18 cellular contexts compared by ENCODE assay signal in the genomic region with DNA sequence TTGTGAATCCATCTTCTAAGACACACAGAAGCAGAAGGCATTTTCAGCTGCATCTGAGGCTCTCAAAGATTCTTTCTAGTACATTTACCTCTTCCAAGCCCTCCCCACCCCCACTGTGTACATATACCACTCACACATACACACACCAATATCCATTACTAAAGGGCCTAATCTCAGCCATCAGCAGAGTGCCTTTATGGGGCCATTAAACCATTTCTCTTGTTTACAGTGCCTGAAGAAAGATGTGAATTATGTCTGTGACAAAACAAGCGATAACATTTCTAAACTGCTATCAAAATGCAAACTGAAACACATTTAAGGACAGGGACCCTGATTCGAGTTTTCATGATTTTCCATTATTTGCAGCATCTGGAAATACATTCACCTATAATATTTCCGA. TPM values are rescaled to one million over a fixed set of nuclear protein-coding genes. Genes with fewer than 3 reads are reported as not detected.
DNase-seq lines count a peak whose midpoint lies in the region; ATAC-seq and TF ChIP-seq lines count a peak whose summit lies in the region.
"Had no signal": no experiment of that assay in that cellular context is flagged by ENCODE, and none has a peak within 500 bp of the region (broad histone marks: within the 10 kb centered on the region; RNA-seq: fewer than 3 reads in every experiment).

No MANE protein-coding gene starts in this region.

- H3K27ac ChIP-seq in hepatocyte (peak overlapping the region; percentile 11), upper lobe of left lung (peak overlapping the region in 1 of 4 donors; percentile 13)
- H3K27ac ChIP-seq: tibial artery had no signal

- DNase-seq in DMS153 (lab: John Stamatoyannopoulos, UW) (peak; percentile 74), LNCaP clone FGC (ENCODE audit: low read depth) (peak; percentile 84), NCI-H2227 (lab: John Stamatoyannopoulos, UW; ENCODE audit: unreplicated experiment) (peak; percentile 15), hepatocyte (ENCODE audit: low spot score) (peak; percentile 63), upper lobe of left lung (no peak), AG20443 (ENCODE audit: low spot score) (no peak), retina (no peak)
- DNase-seq: ACHN; activated CD8-positive, alpha-beta T cell treated with anti-CD3 and anti-CD28 coated beads for 36 hours; activated naive CD4-positive, alpha-beta T cell treated with anti-CD3 and anti-CD28 coated beads, Interleukin-2, amount 50 U/mL, for 16 hours; activated T-cell treated with anti-CD3 and anti-CD28 coated beads, Interleukin-2, amount 50 U/mL, for 24 hours; DMS53; left cardiac atrium; NCI-H226; T-helper 17 cell; tibial artery had no signal

- TF ChIP-seq POLR2A in upper lobe of left lung (IDR thresholded peaks at IDR 0.05) = no peak

- no peaks in the 10 kb centered on the region for H3K36me3 ChIP-seq in hepatocyte (replicated peaks; ENCODE audit: insufficient read depth, low read depth)
- H3K36me3 ChIP-seq in upper lobe of left lung = no peaks in the 10 kb centered on the region
- H3K36me3 ChIP-seq: tibial artery had no signal

- no peak for TF ChIP-seq CTCF in LNCaP clone FGC (IDR thresholded peaks at IDR 0.05; ENCODE audit: control insufficient read depth, extremely low read depth, insufficient read depth)
- TF ChIP-seq CTCF in hepatocyte (IDR thresholded peaks at IDR 0.05; ENCODE audit: poor library complexity) = no peak
- TF ChIP-seq CTCF in upper lobe of left lung (IDR thresholded peaks at IDR 0.05) = no peak

- peak overlapping the region; percentile 65 for H3K4me2 ChIP-seq in hepatocyte

- H3K27me3 ChIP-seq in hepatocyte (no peaks in the 10 kb centered on the region), upper lobe of left lung (no peaks in the 10 kb centered on the region)
- H3K27me3 ChIP-seq: tibial artery had no signal

- H3K9me3 ChIP-seq in hepatocyte (ENCODE audit: low read depth) (no peaks in the 10 kb centered on the region), upper lobe of left lung (no peaks in the 10 kb centered on the region)
- H3K9me3 ChIP-seq: tibial artery had no signal

- TF ChIP-seq EP300 in upper lobe of left lung (IDR thresholded peaks at IDR 0.05) = no peak

- no peaks in the 10 kb centered on the region for H3K79me2 ChIP-seq in hepatocyte

- H4K20me1 ChIP-seq in hepatocyte (ENCODE audit: insufficient read depth, poor library complexity, severe bottlenecking) = no peaks in the 10 kb centered on the region

- H3K9me2 ChIP-seq in hepatocyte (replicated peaks; ENCODE audit: insufficient read depth) = no peaks in the 10 kb centered on the region

- no peak overlapping the region for H2AFZ ChIP-seq in hepatocyte

- WGBS in hepatocyte (ENCODE audit: low lambda C conversion rate, missing lambda C conversion rate) = 40% methylated on average over 3 of the region's 3 CpGs
- WGBS in upper lobe of left lung, 2 donors = 89 to 90% methylated on average over 3 of the region's 3 CpGs

- no peaks in the 10 kb centered on the region for H3K4me1 ChIP-seq in hepatocyte (ENCODE audit: insufficient read depth)
- H3K4me1 ChIP-seq in upper lobe of left lung = peaks cover 0 to 9% (median 2%) of the 10 kb centered on the region in 4 donors
- H3K4me1 ChIP-seq: tibial artery had no signal

- ATAC-seq in upper lobe of left lung (ENCODE audit: low FRiP score in 2 of 2) (no peak), HG03354 (IDR thresholded peaks at IDR 0.05; ENCODE audit: poor library complexity, severe bottlenecking, unreplicated experiment) (no peak)
- ATAC-seq: activated CD8-positive, alpha-beta T cell treated with anti-CD3 and anti-CD28 coated beads for 36 hours; left cardiac atrium; stimulated activated memory B cell treated with anti-CD40 and anti-IgM and Interleukin-4, amounts not matched to agents 10 μg/mL and 1 μg/mL and 100 μg/mL, for 72 hours; T-helper 17 cell had no signal

- no peak overlapping the region for H3K4me3 ChIP-seq in LNCaP clone FGC (ENCODE audit: low read depth, low read length)
- H3K4me3 ChIP-seq in hepatocyte = no peak overlapping the region
- H3K4me3 ChIP-seq in upper lobe of left lung = no peak overlapping the region
- H3K4me3 ChIP-seq: tibial artery had no signal

RNA-seq across cellular contexts. Expression of a gene that starts 40.0 kb away (rescaled TPM):
- total RNA-seq in hepatocyte = 8.4 and 8.9 TPM in 2 replicates
- polyA plus RNA-seq in hepatocyte = 4.6 and 5.9 TPM in 2 replicates
- 10 to 100 TPM; 33.2 to 74.6 (median 50.2) TPM for total RNA-seq in upper lobe of left lung

Comparison
In these comparisons a context has a peak if more than half of its experiments do, and no peak if none do; other contexts are left out.
1. DNase-seq: peak in DMS153 (single experiment), LNCaP clone FGC (single experiment), NCI-H2227 (single experiment) and hepatocyte (single experiment); none in upper lobe of left lung (0 of 2), AG20443 (single experiment) and retina (single experiment).